8 cellular contexts compared by ENCODE assay signal in the genomic region with DNA sequence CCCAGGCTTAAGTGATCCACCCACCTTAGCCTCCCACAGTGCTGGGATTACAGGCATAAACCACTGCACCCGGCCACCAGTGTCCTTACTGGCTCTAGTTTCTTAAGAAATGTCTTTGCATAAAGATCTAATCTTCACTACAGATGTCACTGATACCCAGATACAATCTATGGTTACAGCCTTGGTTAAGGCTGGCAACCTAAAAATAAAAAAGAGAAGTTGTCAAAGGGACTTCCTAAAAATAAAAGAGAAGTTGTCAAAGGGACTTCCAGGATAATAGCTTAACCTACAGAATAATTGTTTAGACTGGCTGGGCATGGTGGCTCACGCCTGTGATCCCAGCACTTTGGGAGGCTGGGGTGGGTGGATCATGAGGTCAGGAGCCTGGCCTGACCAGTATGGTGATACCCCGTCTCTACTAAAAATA. TPM values are rescaled to one million over a fixed set of nuclear protein-coding genes. Genes with fewer than 3 reads are reported as not detected.
DNase-seq lines count a peak whose midpoint lies in the region; ATAC-seq lines count a peak whose summit lies in the region.
"Had no signal": no experiment of that assay in that cellular context is flagged by ENCODE, and none has a peak within 500 bp of the region (broad histone marks: within the 10 kb centered on the region; RNA-seq: fewer than 3 reads in every experiment).

No MANE protein-coding gene starts in this region.

- peak; percentile 82 for ATAC-seq in GM18907 (IDR thresholded peaks at IDR 0.05; ENCODE audit: unreplicated experiment)
- ATAC-seq in HG02852 (IDR thresholded peaks at IDR 0.05; ENCODE audit: unreplicated experiment): peak; percentile 88

- DNase-seq in OCI-M1 (lab: John Stamatoyannopoulos, UW): peak; percentile 76
- DNase-seq in pons (ENCODE audit: low spot score): peak; percentile 70
- no peak for DNase-seq in A172 (ENCODE audit: low spot score)
- DNase-seq in effector CD8-positive, alpha-beta T cell (lab: John Stamatoyannopoulos, UW): no peak
- DNase-seq in posterior vena cava (ENCODE audit: low spot score): no peak
- DNase-seq: sigmoid colon had no signal

- intact Hi-C loops in posterior vena cava (cut with DNase I): no loop called here

RNA-seq across cellular contexts. Expression of gene ETFBKMT, which starts 27.6 kb away (rescaled TPM):
- 2.6 and 3.4 TPM in 2 replicates for total RNA-seq in A172 (2014; rRNA removed; shearing (Covaris generic))
- total RNA-seq in posterior vena cava: 1 to 10 TPM; 2.9 to 3.2 TPM

RNA-seq across cellular contexts. Expression of gene AMN1, which starts 41.7 kb away (rescaled TPM):
- total RNA-seq in A172 (2014; rRNA removed; shearing (Covaris generic)): 21.5 and 26.4 TPM in 2 replicates
- 10 to 100 TPM; 10.5 to 12.3 TPM for total RNA-seq in posterior vena cava

Comparison
In these comparisons a context has a peak if more than half of its experiments do, and no peak if none do; other contexts are left out.
1. DNase-seq: peak in OCI-M1 (single experiment) and pons (single experiment); none in A172 (single experiment), effector CD8-positive, alpha-beta T cell (single experiment) and posterior vena cava (single experiment).